24 cellular contexts compared by ENCODE assay signal in the genomic region with DNA sequence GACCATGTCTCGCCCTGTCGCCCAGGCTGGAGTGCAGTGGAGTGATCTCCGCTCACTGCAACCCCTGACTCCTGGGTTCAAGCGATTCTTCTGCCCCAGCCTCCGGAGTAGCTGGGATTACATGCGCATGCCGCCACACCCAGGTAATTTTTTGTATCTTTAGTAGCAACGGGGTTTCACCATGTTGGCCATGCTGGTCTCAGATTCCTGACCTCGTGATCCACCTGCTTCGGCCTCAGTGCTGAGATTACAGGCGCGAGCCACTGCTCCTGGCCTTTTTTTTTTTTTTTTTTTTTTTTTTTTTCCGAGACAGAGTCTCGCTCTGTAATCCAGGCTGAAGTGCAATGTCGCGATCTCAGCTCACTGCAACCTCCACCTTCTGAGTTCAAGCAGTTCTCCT. TPM values are rescaled to one million over a fixed set of nuclear protein-coding genes. Genes with fewer than 3 reads are reported as not detected.
DNase-seq lines count a peak whose midpoint lies in the region; ATAC-seq and TF ChIP-seq lines count a peak whose summit lies in the region.
"Had no signal": no experiment of that assay in that cellular context is flagged by ENCODE, and none has a peak within 500 bp of the region (broad histone marks: within the 10 kb centered on the region; RNA-seq: fewer than 3 reads in every experiment).

No MANE protein-coding gene starts in this region.

- H3K18ac ChIP-seq in neuronal stem cell (ENCODE audit: low read length): no peak overlapping the region

- H3K27me3 ChIP-seq in neuronal stem cell (ENCODE audit: control insufficient read depth in 3 of 3, insufficient read depth in 3 of 3, low read depth in 1 of 3, low read length in 3 of 3): peaks cover 0 to 25% (median 2%) of the 10 kb centered on the region in 3 experiments
- H3K27me3 ChIP-seq: BLaER1 had no signal

- H3K27ac Mint-ChIP-seq in T-helper 17 cell: peak overlapping the region; percentile 60
- H3K27ac Mint-ChIP-seq in stimulated activated effector memory CD8-positive, alpha-beta T cell treated with anti-CD3 and anti-CD28 coated beads, Interleukin-12 subunit alpha, Interleukin-12 subunit beta, amount 100 ng/mL, for 72 hours: peak overlapping the region; percentile 92
- H3K27ac Mint-ChIP-seq: CD14-positive monocyte had no signal

- no peak overlapping the region for H2BK15ac ChIP-seq in neuronal stem cell (ENCODE audit: low read length)

- H3K36me3 Mint-ChIP-seq in T-helper 17 cell (ENCODE audit: low read depth): no peaks in the 10 kb centered on the region
- peaks cover 43% of the 10 kb centered on the region for H3K36me3 Mint-ChIP-seq in stimulated activated effector memory CD8-positive, alpha-beta T cell treated with anti-CD3 and anti-CD28 coated beads, Interleukin-12 subunit alpha, Interleukin-12 subunit beta, amount 100 ng/mL, for 72 hours
- H3K36me3 Mint-ChIP-seq: CD4-positive, CD25-positive, alpha-beta regulatory T cell had no signal

- no CpG with 5 or more reads among the region's 16 CpGs for WGBS in neuronal stem cell (ENCODE audit: extremely low coverage in 2 of 2, insufficient read length in 2 of 2, insufficient replicate concordance in 1 of 2), 2 donors

- no peaks in the 10 kb centered on the region for H3K9me3 Mint-ChIP-seq in stimulated activated effector memory CD8-positive, alpha-beta T cell treated with anti-CD3 and anti-CD28 coated beads, Interleukin-12 subunit alpha, Interleukin-12 subunit beta, amount 100 ng/mL, for 72 hours
- H3K9me3 Mint-ChIP-seq: CD8-positive, alpha-beta memory T cell had no signal

- H3K79me1 ChIP-seq in neuronal stem cell (ENCODE audit: low read depth, low read length): peaks cover 3% of the 10 kb centered on the region

- H3K27ac ChIP-seq in RWPE1: peak overlapping the region; percentile 93
- H3K27ac ChIP-seq in neuronal stem cell (replicated peaks; ENCODE audit: low read length): no peak overlapping the region
- H3K27ac ChIP-seq: BLaER1 had no signal

- H3K4me1 ChIP-seq in neuronal stem cell (ENCODE audit: control insufficient read depth in 2 of 2, insufficient read depth in 1 of 2, low read depth in 1 of 2, low read length in 2 of 2): peaks cover 0 to 2% of the 10 kb centered on the region in 2 donors
- H3K4me1 ChIP-seq: BE2C had no signal

- H3K4me1 Mint-ChIP-seq in T-helper 17 cell: peaks cover 15% of the 10 kb centered on the region
- peaks cover 32% of the 10 kb centered on the region for H3K4me1 Mint-ChIP-seq in stimulated activated effector memory CD8-positive, alpha-beta T cell treated with anti-CD3 and anti-CD28 coated beads, Interleukin-12 subunit alpha, Interleukin-12 subunit beta, amount 100 ng/mL, for 72 hours

- H3K4me2 ChIP-seq in neuronal stem cell (ENCODE audit: insufficient read depth, low read length, poor library complexity, severe bottlenecking): no peak overlapping the region
- H3K4me2 ChIP-seq: BLaER1 had no signal

- peaks cover 4% of the 10 kb centered on the region for H3K27me3 Mint-ChIP-seq in T-helper 17 cell

- no peak overlapping the region for H4K8ac ChIP-seq in neuronal stem cell (ENCODE audit: low read depth, low read length)

- H2BK12ac ChIP-seq in neuronal stem cell (ENCODE audit: low read length): peak overlapping the region; percentile 41

- no peak for TF ChIP-seq CTCF in RWPE1 (conservative IDR thresholded peaks at IDR 0.05; ENCODE audit: low read depth)

- H3K23ac ChIP-seq in neuronal stem cell (ENCODE audit: low read depth, low read length, poor library complexity): no peak overlapping the region

- no peak overlapping the region for H3K4me3 ChIP-seq in neuronal stem cell (ENCODE audit: low read length in 2 of 2)
- H3K4me3 ChIP-seq: BLaER1, GM12878 had no signal

- H3K9me3 ChIP-seq in T-helper 17 cell (ENCODE audit: control insufficient read depth, low read length, poor library complexity, severe bottlenecking) (no peaks in the 10 kb centered on the region), neuronal stem cell (replicated peaks in 1 of 2; ENCODE audit: control insufficient read depth in 2 of 2, insufficient read depth in 1 of 2, low read depth in 1 of 2, low read length in 2 of 2) (no peaks in the 10 kb centered on the region)
- H3K9me3 ChIP-seq: BE2C, BLaER1 had no signal

- H3K4me3 Mint-ChIP-seq in T-helper 17 cell: no peak overlapping the region
- H3K4me3 Mint-ChIP-seq in stimulated activated effector memory CD8-positive, alpha-beta T cell treated with anti-CD3 and anti-CD28 coated beads, Interleukin-12 subunit alpha, Interleukin-12 subunit beta, amount 100 ng/mL, for 72 hours: no peak overlapping the region
- H3K4me3 Mint-ChIP-seq: CD4-positive, CD25-positive, alpha-beta regulatory T cell had no signal

- CTCF ChIA-PET in RWPE1 (lab: Yijun Ruan, JAX): interaction anchor here (0.6 to 0.8 kb wide), 3 partner anchors 209 to 786 kb away, joined by 3 to 5 read pairs (median 3); a partner anchor contains a TSS

- no peak overlapping the region for H3K9ac ChIP-seq in neuronal stem cell (ENCODE audit: low read depth, low read length, poor library complexity)
- H3K9ac ChIP-seq: BLaER1 had no signal

- H2BK5ac ChIP-seq in neuronal stem cell (ENCODE audit: low read length): no peak overlapping the region

- no peak overlapping the region for H3K4ac ChIP-seq in neuronal stem cell (ENCODE audit: low read length)

- H3K14ac ChIP-seq in neuronal stem cell (ENCODE audit: low read length): no peak overlapping the region

- no peak overlapping the region for H4K91ac ChIP-seq in neuronal stem cell (ENCODE audit: low read depth, low read length, poor library complexity)

- no peaks in the 10 kb centered on the region for H3K36me3 ChIP-seq in neuronal stem cell (replicated peaks in 1 of 2; ENCODE audit: control insufficient read depth in 2 of 2, insufficient read depth in 2 of 2, low read length in 2 of 2)
- H3K36me3 ChIP-seq: BE2C, BLaER1 had no signal

- POLR2A ChIA-PET in RWPE1 (lab: Yijun Ruan, JAX; ENCODE audit: low non-redundant PET): interaction anchor here (1.1 kb wide), 1 partner anchor 9 kb away, joined by 5 read pairs; a partner anchor contains a TSS

- ATAC-seq in T-helper 17 cell (no peak), GM18498 (IDR thresholded peaks at IDR 0.05; ENCODE audit: unreplicated experiment) (no peak), HG03097 (IDR thresholded peaks at IDR 0.05; ENCODE audit: low FRiP score, unreplicated experiment) (no peak), GM19397 (IDR thresholded peaks at IDR 0.05; ENCODE audit: unreplicated experiment) (no peak)
- no peak for ATAC-seq in stimulated activated effector memory CD8-positive, alpha-beta T cell treated with anti-CD3 and anti-CD28 coated beads, Interleukin-12 subunit alpha, Interleukin-12 subunit beta, amount 100 ng/mL, for 72 hours
- ATAC-seq: GM12878 had no signal

- DNase-seq in RWPE1 (ENCODE audit: low spot score) (no peak), T-helper 17 cell (no peak), neuronal stem cell (ENCODE audit: low spot score) (no peak)
- no peak for DNase-seq in stimulated activated effector memory CD8-positive, alpha-beta T cell treated with anti-CD3 and anti-CD28 coated beads, Interleukin-12 subunit alpha, Interleukin-12 subunit beta, amount 100 ng/mL, for 72 hours (ENCODE audit: low spot score in 2 of 2)
- DNase-seq: 8988T; ACHN; BE2C; C1 segment of cervical spinal cord; CD4-positive, alpha-beta memory T cell; CD4-positive, CD25-positive, alpha-beta regulatory T cell; CD8-positive, alpha-beta memory T cell; COR-L47; DMS 273 treated with DMSO at 0.1 percent for 48 hours; DMS153; DMS53; DMS79; EL; GDM1 had no signal

- H2AK5ac ChIP-seq in neuronal stem cell (ENCODE audit: low read depth, low read length): no peak overlapping the region

- no peak overlapping the region for H2BK120ac ChIP-seq in neuronal stem cell (ENCODE audit: low read depth, low read length)

- no peak overlapping the region for H2AFZ ChIP-seq in neuronal stem cell (ENCODE audit: low read length)

RNA-seq across cellular contexts. Expression of a gene that starts 4.9 kb away (rescaled TPM):
- 10 to 100 TPM; 13.7 to 27.3 TPM for total RNA-seq in T-helper 17 cell
- 32.5 TPM for polyA plus RNA-seq in neuronal stem cell (2013, experiment 1 of 2)
- 30.9 TPM for polyA plus RNA-seq in neuronal stem cell (2013, experiment 2 of 2)

RNA-seq across cellular contexts. Expression of a gene that starts 9.2 kb away (rescaled TPM):
- 1 to 10 TPM in 1 of 2 donors, under 1 TPM in 1; 0.50 to 1.3 TPM for total RNA-seq in T-helper 17 cell
- polyA plus RNA-seq in neuronal stem cell (2013, experiment 1 of 2): 5.2 TPM
- 5.2 TPM for polyA plus RNA-seq in neuronal stem cell (2013, experiment 2 of 2)
- total RNA-seq: CD4-positive, CD25-positive, alpha-beta regulatory T cell; GM12878 had no signal

RNA-seq across cellular contexts. Expression of a gene that starts 35.7 kb away (rescaled TPM):
- 10 to 100 TPM; 70.6 to 70.7 TPM for total RNA-seq in T-helper 17 cell
- polyA plus RNA-seq in neuronal stem cell (2013, experiment 1 of 2): 25.1 TPM
- polyA plus RNA-seq in neuronal stem cell (2013, experiment 2 of 2): 24.7 TPM

RNA-seq across cellular contexts. Expression of a gene that starts 57.8 kb away (rescaled TPM):
- total RNA-seq in T-helper 17 cell: 10 to 100 TPM; 33.9 to 43.7 TPM
- polyA plus RNA-seq in neuronal stem cell (2013, experiment 1 of 2): 19.4 TPM
- 18.1 TPM for polyA plus RNA-seq in neuronal stem cell (2013, experiment 2 of 2)
